ENCODE assay signal across 1 cellular context in genomic region chr9:123343428-123344272, GRCh38.
A peak's percentile ranks its signal among the peaks of the same experiment; 100 is the strongest.
TF ChIP-seq lines count a peak whose summit lies in the region.

No MANE protein-coding gene starts in this region.

TF ChIP-seq in K562, 482 proteins besides CTCF, POLR2A, EP300 and RAD21 (continued from another document and continues in another):
- no peak for TF ChIP-seq ZNF609 (CRISPR knock-in tag; IDR thresholded peaks at IDR 0.05; ENCODE audit: borderline replicate concordance)
- no peak for TF ChIP-seq RBM39 (optimal IDR thresholded peaks at IDR 0.05; ENCODE audit: low read depth, low read length)
- no peak for TF ChIP-seq TCF7L2 (IDR thresholded peaks at IDR 0.05; ENCODE audit: low read depth, low read length)
- TF ChIP-seq WHSC1 (IDR thresholded peaks at IDR 0.05; ENCODE audit: low read length) = no peak
- TF ChIP-seq HMGN3 (IDR thresholded peaks at IDR 0.05; ENCODE audit: borderline replicate concordance, extremely low read depth, insufficient read length, low read depth, low read length) = no peak
- TF ChIP-seq MXI1 (IDR thresholded peaks at IDR 0.05; ENCODE audit: low read depth, low read length) = no peak
- no peak for TF ChIP-seq KLF10 (CRISPR knock-in tag; IDR thresholded peaks at IDR 0.05)
- TF ChIP-seq CBX1 (IDR thresholded peaks at IDR 0.05; ENCODE audit: low read depth) = no peak
- no peak for TF ChIP-seq FOXP1 (CRISPR knock-in tag; IDR thresholded peaks at IDR 0.05)
- TF ChIP-seq ILK (tag; IDR thresholded peaks at IDR 0.05; ENCODE audit: borderline replicate concordance, low read depth) = no peak
- no peak for TF ChIP-seq MXD1 (CRISPR knock-in tag; IDR thresholded peaks at IDR 0.05; ENCODE audit: borderline replicate concordance, poor library complexity, severe bottlenecking)
- TF ChIP-seq MCM3 (IDR thresholded peaks at IDR 0.05) = no peak
- no peak for TF ChIP-seq FOXM1 (IDR thresholded peaks at IDR 0.05; ENCODE audit: low read depth)
- TF ChIP-seq FOXM1 (CRISPR knock-in tag; IDR thresholded peaks at IDR 0.05; ENCODE audit: low read depth) = no peak
- TF ChIP-seq CBX2 (IDR thresholded peaks at IDR 0.05; ENCODE audit: insufficient read depth, low read length, poor library complexity, severe bottlenecking) = no peak
- TF ChIP-seq CBFA2T3 (IDR thresholded peaks at IDR 0.05) = no peak
- TF ChIP-seq ZNF274 (IDR thresholded peaks at IDR 0.05; ENCODE audit: borderline replicate concordance, low read depth, low read length) = no peak
- no peak for TF ChIP-seq JUNB (CRISPR knock-in tag; conservative IDR thresholded peaks at IDR 0.05)
- TF ChIP-seq ZNF592 (IDR thresholded peaks at IDR 0.05) = peak; percentile 67
- TF ChIP-seq NUFIP1 (IDR thresholded peaks at IDR 0.05; ENCODE audit: partially characterized antibody) = no peak
- TF ChIP-seq ZNF398 (CRISPR knock-in tag; IDR thresholded peaks at IDR 0.05) = no peak
- peak; percentile 23; the same call in 1 of the 2 replicates for TF ChIP-seq MBD2 (IDR thresholded peaks at IDR 0.05; ENCODE audit: borderline replicate concordance, low read depth)
- TF ChIP-seq HBP1 (CRISPR knock-in tag; IDR thresholded peaks at IDR 0.05) = no peak
- TF ChIP-seq ATF2 (CRISPR knock-in tag; IDR thresholded peaks at IDR 0.05) = no peak
- no peak for TF ChIP-seq THRAP3 (IDR thresholded peaks at IDR 0.05; ENCODE audit: borderline replicate concordance)
- TF ChIP-seq ZNF699 (CRISPR knock-in tag; IDR thresholded peaks at IDR 0.05; ENCODE audit: insufficient replicate concordance) = no peak
- no peak; a peak in 1 of 4 replicates for TF ChIP-seq SRF (CRISPR knock-in tag; IDR thresholded peaks at IDR 0.05)
- peak; percentile 63 for TF ChIP-seq KDM5B (IDR thresholded peaks at IDR 0.05; ENCODE audit: insufficient replicate concordance, low read depth, low read length)
- TF ChIP-seq MLX (CRISPR knock-in tag; conservative IDR thresholded peaks at IDR 0.05) = no peak
- no peak for TF ChIP-seq ZNF77 (CRISPR knock-in tag; IDR thresholded peaks at IDR 0.05)
- peak; percentile 59 for TF ChIP-seq SP1 (CRISPR knock-in tag; IDR thresholded peaks at IDR 0.05)
- TF ChIP-seq ZNF408 (CRISPR knock-in tag; IDR thresholded peaks at IDR 0.05; ENCODE audit: low read depth) = no peak
- no peak for TF ChIP-seq PURB (CRISPR knock-in tag; IDR thresholded peaks at IDR 0.05; ENCODE audit: low read depth)
- TF ChIP-seq C11orf30 (IDR thresholded peaks at IDR 0.05; ENCODE audit: low read depth) = no peak
- TF ChIP-seq AFF1 (IDR thresholded peaks at IDR 0.05; ENCODE audit: low read depth in 1 of 2, partially characterized antibody in 2 of 2) = no peak
- no peak for TF ChIP-seq ARID3A (IDR thresholded peaks at IDR 0.05; ENCODE audit: borderline replicate concordance, low read depth, low read length)
- peak; percentile 33; the same call in 1 of the 2 replicates for TF ChIP-seq KLF6 (CRISPR knock-in tag; IDR thresholded peaks at IDR 0.05; ENCODE audit: borderline replicate concordance)
- TF ChIP-seq MAX (CRISPR knock-in tag; IDR thresholded peaks at IDR 0.05) = no peak; the same call in 1 of the 2 replicates
- no peak for TF ChIP-seq ZNF79 (CRISPR knock-in tag; IDR thresholded peaks at IDR 0.05; ENCODE audit: low read depth)
- TF ChIP-seq CSDE1 (IDR thresholded peaks at IDR 0.05) = no peak
- no peak for TF ChIP-seq PTBP1 (IDR thresholded peaks at IDR 0.05; ENCODE audit: low read depth, low read length)
